Comparison of ENCODE assay signal across 8 cellular contexts in genomic region chr19:4830768-4831265, GRCh38. TPM values are rescaled to one million over a fixed set of nuclear protein-coding genes. Genes with fewer than 3 reads are reported as not detected.
DNase-seq lines count a peak whose midpoint lies in the region; ATAC-seq, FAIRE-seq and TF ChIP-seq lines count a peak whose summit lies in the region.

No MANE protein-coding gene starts in this region.

- H3K9me3 ChIP-seq in sigmoid colon: no peaks in the 10 kb centered on the region

- intact Hi-C loops in sigmoid colon (cut with DNase I): loop anchor here (2.0 kb wide), 1 partner anchor 20 kb away; no protein-coding TSS in a partner anchor

- no peak for TF ChIP-seq EP300 in sigmoid colon (IDR thresholded peaks at IDR 0.05)

- TF ChIP-seq POLR2A in sigmoid colon (IDR thresholded peaks at IDR 0.05) (no peak), H54 (IDR thresholded peaks at IDR 0.05; ENCODE audit: low read depth, low read length) (no peak)

- TF ChIP-seq CTCF in GM12864 (IDR thresholded peaks at IDR 0.05; ENCODE audit: low read depth, low read length, missing control alignments) (no peak), foreskin fibroblast (IDR thresholded peaks at IDR 0.05; ENCODE audit: low read depth, low read length) (no peak), sigmoid colon (IDR thresholded peaks at IDR 0.05) (no peak)

- DNase-seq in GM12864 (ENCODE audit: low read depth): no peak
- DNase-seq in UCSD-AML1 (lab: John Stamatoyannopoulos, UW; ENCODE audit: unreplicated experiment): peak; percentile 12
- no peak for DNase-seq in foreskin fibroblast
- no peak for DNase-seq in sigmoid colon
- no peak for DNase-seq in H54 (ENCODE audit: insufficient read length, low spot score)
- DNase-seq in HK-2 (ENCODE audit: unreplicated experiment): no peak
- no peak for DNase-seq in NCI-H774 (lab: John Stamatoyannopoulos, UW)

- H3K4me1 ChIP-seq in sigmoid colon: peaks cover 0 to 25% (median 17%) of the 10 kb centered on the region in 4 donors

- H3K27me3 ChIP-seq in sigmoid colon: no peaks in the 10 kb centered on the region

- no peaks in the 10 kb centered on the region for H3K36me3 ChIP-seq in sigmoid colon

- H3K27ac ChIP-seq in sigmoid colon: peak overlapping the region; percentile 88 to 91 (median 88)

- no peak for ATAC-seq in HG02798 (IDR thresholded peaks at IDR 0.05; ENCODE audit: poor library complexity, unreplicated experiment)

- H3K4me3 ChIP-seq in GM12864 (ENCODE audit: low read depth, low read length): peak overlapping the region; percentile 98
- H3K4me3 ChIP-seq in foreskin fibroblast (ENCODE audit: low read depth in 1 of 2, low read length in 2 of 2): peak overlapping the region; percentile 95 to 96
- H3K4me3 ChIP-seq in sigmoid colon: peak overlapping the region; percentile 65 to 93 (median 82)

- 32 to 60% methylated on average over 6 of the region's 6 CpGs for WGBS in sigmoid colon, 2 donors

- no peak for FAIRE-seq in H54 (lab: Jason Lieb, UNC)

RNA-seq across cellular contexts. Expression of gene TICAM1, which starts 0.7 kb away (rescaled TPM):
- total RNA-seq in sigmoid colon: 1 to 10 TPM; 3.9 to 5.3 (median 4.6) TPM
- polyA plus RNA-seq in sigmoid colon: 10 to 100 TPM; 17.4 to 49.0 (median 20.8) TPM

RNA-seq across cellular contexts. Expression of gene PLIN3, which starts 36.6 kb away (rescaled TPM):
- total RNA-seq in sigmoid colon: 10 to 100 TPM; 20.3 to 34.2 (median 26.7) TPM
- polyA plus RNA-seq in sigmoid colon: 100 to 1,000 TPM; 111 to 191 (median 112) TPM

RNA-seq across cellular contexts. Expression of gene FEM1A, which starts 39.3 kb away (rescaled TPM):
- 10 to 100 TPM; 10.2 to 12.9 (median 11.8) TPM for total RNA-seq in sigmoid colon
- polyA plus RNA-seq in sigmoid colon: 1 to 10 TPM; 3.0 to 6.9 (median 5.3) TPM
